In genomic region chr9:128068656-128069221, GRCh38 we compare ENCODE assay signal across 8 cellular contexts. TPM values are rescaled to one million over a fixed set of nuclear protein-coding genes. Genes with fewer than 3 reads are reported as not detected.
DNase-seq lines count a peak whose midpoint lies in the region; ATAC-seq and TF ChIP-seq lines count a peak whose summit lies in the region.

No MANE protein-coding gene starts in this region.

- in situ Hi-C loops in mammary epithelial cell (cut with MboI; ENCODE audit: low sequenced_read_pairs in 2 of 2), result no loop called here

- H3K9ac ChIP-seq in DND-41 (ENCODE audit: low read depth, low read length) (peak overlapping the region; percentile 88), Karpas-422 (ENCODE audit: low read length) (peak overlapping the region; percentile 86), mammary epithelial cell (ENCODE audit: insufficient read depth, low read length) (peak overlapping the region; percentile 82), muscle layer of colon (ENCODE audit: low read length) (peak overlapping the region; percentile 83)

- no peak for TF ChIP-seq CTCF in DND-41 (IDR thresholded peaks at IDR 0.05; ENCODE audit: borderline replicate concordance, extremely low read depth, low read length, poor library complexity, severe bottlenecking)
- TF ChIP-seq CTCF in mammary epithelial cell (conservative IDR thresholded peaks at IDR 0.05 in 1 of 2, IDR thresholded peaks at IDR 0.05 in 1 of 2; ENCODE audit: extremely low read depth in 1 of 2, insufficient read depth in 1 of 2, low read depth in 1 of 2, low read length in 2 of 2), result no peak

- CTCF ChIA-PET in mammary epithelial cell (lab: Charles Lee; ENCODE audit: low non-redundant PET), result no interaction called here

- H3K4me2 ChIP-seq in DND-41 (ENCODE audit: insufficient read depth, low read length) (peak overlapping the region; percentile 86), Karpas-422 (ENCODE audit: low read depth, low read length, poor library complexity, severe bottlenecking) (peak overlapping the region; percentile 97), mammary epithelial cell (ENCODE audit: insufficient read depth, low read depth, low read length) (peak overlapping the region; percentile 91)

- peak; percentile 18 for DNase-seq in DND-41
- DNase-seq in Karpas-422, result peak; percentile 47
- DNase-seq in mammary epithelial cell, result no peak
- DNase-seq in SIG-M5 treated with dmso at 0.1 percent for 504 hours (lab: John Stamatoyannopoulos, UW; ENCODE audit: unreplicated experiment), result no peak

- H3K36me3 ChIP-seq in DND-41 (ENCODE audit: insufficient read depth, low read length) (peaks cover 5% of the 10 kb centered on the region), Karpas-422 (ENCODE audit: insufficient read depth, low read length) (no peaks in the 10 kb centered on the region), mammary epithelial cell (ENCODE audit: insufficient read depth, low read length) (no peaks in the 10 kb centered on the region), muscle layer of colon (ENCODE audit: insufficient read depth, low read length) (no peaks in the 10 kb centered on the region)

- H3K4me1 ChIP-seq in DND-41 (ENCODE audit: insufficient read depth, low read length) (peaks cover 70% of the 10 kb centered on the region), Karpas-422 (ENCODE audit: low read length) (peaks cover 55% of the 10 kb centered on the region), mammary epithelial cell (ENCODE audit: insufficient read depth, low read length) (peaks cover 23% of the 10 kb centered on the region), muscle layer of colon (ENCODE audit: insufficient read depth, low read length) (peaks cover 58% of the 10 kb centered on the region)

- H3K9me3 ChIP-seq in DND-41 (ENCODE audit: insufficient read depth, low read length, severe bottlenecking) (no peaks in the 10 kb centered on the region), Karpas-422 (ENCODE audit: low read length) (no peaks in the 10 kb centered on the region), mammary epithelial cell (replicated peaks; ENCODE audit: insufficient read depth, low read length) (no peaks in the 10 kb centered on the region), muscle layer of colon (ENCODE audit: low read length) (no peaks in the 10 kb centered on the region)

- ATAC-seq in DND-41 (ENCODE audit: insufficient read depth, low read depth) (no peak), GM18909 (IDR thresholded peaks at IDR 0.05; ENCODE audit: poor library complexity, unreplicated experiment) (no peak), GM19452 (IDR thresholded peaks at IDR 0.05; ENCODE audit: unreplicated experiment) (no peak), HG03460 (IDR thresholded peaks at IDR 0.05; ENCODE audit: unreplicated experiment) (no peak)

- H3K27ac ChIP-seq in DND-41 (ENCODE audit: low read length) (peak overlapping the region; percentile 75), Karpas-422 (ENCODE audit: low read length) (peak overlapping the region; percentile 38; the same call in 1 of the 2 replicates), mammary epithelial cell (ENCODE audit: insufficient read depth, low read depth, low read length) (peak overlapping the region; percentile 52), muscle layer of colon (ENCODE audit: low read depth, low read length) (peak overlapping the region; percentile 88)

- 0 out of 2 replicates have a peak, but pooled peaks cover 4% of the 10 kb centered on the region for H4K20me1 ChIP-seq in DND-41 (ENCODE audit: insufficient read depth, low read length)
- H4K20me1 ChIP-seq in Karpas-422 (ENCODE audit: insufficient read depth, low read depth, low read length), result no peaks in the 10 kb centered on the region; the same call in 1 of the 2 replicates
- H4K20me1 ChIP-seq in mammary epithelial cell (ENCODE audit: insufficient read depth, low read length), result no peaks in the 10 kb centered on the region

- H2AFZ ChIP-seq in DND-41 (ENCODE audit: low read depth, low read length) (peak overlapping the region; percentile 70), Karpas-422 (ENCODE audit: low read length) (peak overlapping the region; percentile 25; the same call in 1 of the 2 replicates), mammary epithelial cell (ENCODE audit: low read depth, low read length) (peak overlapping the region; percentile 78)

- H3K9me2 ChIP-seq in Karpas-422 (replicated peaks; ENCODE audit: insufficient read depth, low read length), result no peaks in the 10 kb centered on the region

- dilution Hi-C loops in mammary epithelial cell (cut with HindIII; ENCODE audit: low sequenced_read_pairs), result no loop called here

- intact Hi-C loops in mammary epithelial cell (cut with micrococcal nuclease), result loop anchor here (1.0 kb wide), 2 partner anchors 16 to 30 kb away; no protein-coding TSS in a partner anchor

- H3K79me2 ChIP-seq in DND-41 (ENCODE audit: insufficient read depth, low read length) (peaks cover 77% of the 10 kb centered on the region), Karpas-422 (ENCODE audit: low read length) (peaks cover 71% of the 10 kb centered on the region), mammary epithelial cell (ENCODE audit: insufficient read depth, low read length) (peaks cover 71% of the 10 kb centered on the region)

- no peaks in the 10 kb centered on the region for H3K27me3 ChIP-seq in DND-41 (ENCODE audit: insufficient read depth, low read length, poor library complexity)
- H3K27me3 ChIP-seq in Karpas-422 (ENCODE audit: low read length), result no peaks in the 10 kb centered on the region
- no peaks in the 10 kb centered on the region for H3K27me3 ChIP-seq in mammary epithelial cell (ENCODE audit: insufficient read depth, low read length)
- H3K27me3 ChIP-seq in muscle layer of colon (ENCODE audit: control insufficient read depth in 1 of 2, insufficient read depth in 2 of 2, low read length in 2 of 2), result no peaks in the 10 kb centered on the region

- no TSS peak for BruUV-seq in mammary epithelial cell (replicated peaks; lab: Mats Ljungman, UMichigan)

- 0% methylated on average over 12 of the region's 17 CpGs for WGBS in mammary epithelial cell (ENCODE audit: low coverage, missing lambda C conversion rate)

- H3K4me3 ChIP-seq in DND-41 (ENCODE audit: low read depth in 1 of 2, low read length in 2 of 2) (peak overlapping the region; percentile 89), Karpas-422 (ENCODE audit: low read length) (peak overlapping the region; percentile 93), mammary epithelial cell (replicated peaks in 1 of 3; ENCODE audit: insufficient read depth in 1 of 3, low read depth in 2 of 3, low read length in 3 of 3) (peak overlapping the region; percentile 51 to 83 (median 74)), muscle layer of colon (ENCODE audit: low read depth in 1 of 2, low read length in 2 of 2) (peak overlapping the region; percentile 79 to 96)

RNA-seq across cellular contexts. Expression of gene SLC25A25, which starts 0.7 kb away (rescaled TPM):
- 4.1 and 12.7 TPM in 2 replicates for total RNA-seq in Karpas-422 (2014; rRNA removed; shearing (Covaris generic); ENCODE audit: low replicate concordance)
- total RNA-seq in mammary epithelial cell, result 10 to 100 TPM; 10.8 to 12.8 TPM
- 5.0 TPM for polyA plus RNA-seq in mammary epithelial cell
- 13.0 TPM for polyA minus RNA-seq in mammary epithelial cell

RNA-seq across cellular contexts. Expression of gene NAIF1, which starts 1.6 kb away (rescaled TPM):
- total RNA-seq in Karpas-422 (2014; rRNA removed; shearing (Covaris generic); ENCODE audit: low replicate concordance), result 7.3 and 13.9 TPM in 2 replicates
- total RNA-seq in mammary epithelial cell, result 1 to 10 TPM; 6.8 to 9.3 TPM
- polyA plus RNA-seq in mammary epithelial cell, result 7.6 TPM
- polyA minus RNA-seq in mammary epithelial cell, result 5.1 TPM

RNA-seq across cellular contexts. Expression of gene PTGES2, which starts 58.8 kb away (rescaled TPM):
- total RNA-seq in Karpas-422 (2014; rRNA removed; shearing (Covaris generic); ENCODE audit: low replicate concordance), result 68.4 and 114 TPM in 2 replicates
- 10 to 100 TPM; 39.7 to 70.1 TPM for total RNA-seq in mammary epithelial cell
- 78.2 TPM for polyA plus RNA-seq in mammary epithelial cell
- 30.4 TPM for polyA minus RNA-seq in mammary epithelial cell

Comparison
In these comparisons a context has a peak if more than half of its experiments do, and no peak if none do; other contexts are left out.
1. DNase-seq: peak in DND-41 (single experiment) and Karpas-422 (single experiment); none in mammary epithelial cell (single experiment) and SIG-M5 treated with dmso at 0.1 percent for 504 hours (single experiment).
2. H2AFZ ChIP-seq: peak in every context shown above with its lines; median percentile 78 in mammary epithelial cell; 70 in DND-41; 25 in Karpas-422.
3. H3K27ac ChIP-seq: peak in every context shown above with its lines; median percentile 88 in muscle layer of colon; 75 in DND-41; 52 in mammary epithelial cell; 38 in Karpas-422.
4. Peak in every context shown above with its lines, with median percentiles within 50 percentile points of each other: H3K4me2 ChIP-seq, H3K4me3 ChIP-seq and H3K9ac ChIP-seq.